1 cellular context compared by ENCODE assay signal in the genomic region with DNA sequence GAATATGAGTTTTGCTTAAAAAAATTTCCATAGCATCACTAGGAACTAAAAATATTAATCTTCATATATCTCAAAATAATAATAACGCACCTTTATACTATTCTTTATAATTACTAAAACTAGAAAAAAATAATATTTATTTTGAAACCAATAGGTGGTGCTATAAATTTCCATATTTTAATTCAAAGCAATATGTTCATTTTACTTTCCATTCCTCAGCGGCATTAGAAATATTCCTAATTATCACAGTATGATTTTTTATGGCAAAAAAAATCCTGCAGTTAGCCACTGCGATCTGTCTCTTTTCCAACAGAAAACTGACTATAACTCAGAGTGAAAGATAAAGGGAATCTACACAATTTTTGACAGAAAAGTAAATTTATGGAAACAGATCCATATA.
TF ChIP-seq lines count a peak whose summit lies in the region.

No MANE protein-coding gene starts in this region.

TF ChIP-seq in endothelial cell of umbilical vein, 7 proteins besides CTCF, POLR2A, EP300 and RAD21 (continued from another document):
- no peak for TF ChIP-seq FOS (IDR thresholded peaks at IDR 0.05; ENCODE audit: borderline replicate concordance, insufficient read depth, low read length)
- no peak for TF ChIP-seq MYC (IDR thresholded peaks at IDR 0.05; ENCODE audit: low read depth, low read length)
- TF ChIP-seq, protein P1, sequence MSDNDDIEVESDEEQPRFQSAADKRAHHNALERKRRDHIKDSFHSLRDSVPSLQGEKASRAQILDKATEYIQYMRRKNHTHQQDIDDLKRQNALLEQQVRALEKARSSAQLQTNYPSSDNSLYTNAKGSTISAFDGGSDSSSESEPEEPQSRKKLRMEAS (IDR thresholded peaks at IDR 0.05; ENCODE audit: insufficient read depth, insufficient read length): no peak
- no peak for TF ChIP-seq JUN (IDR thresholded peaks at IDR 0.05; ENCODE audit: borderline replicate concordance, insufficient read depth, insufficient read length, low read depth)
- no peak for TF ChIP-seq EZH2 (IDR thresholded peaks at IDR 0.05; ENCODE audit: borderline replicate concordance, low read depth, low read length, severe bottlenecking)
TF ChIP-seq in endothelial cell of umbilical vein: peak in this region for 0.
